In genomic region chr10:42552188-42553063, GRCh38 we compare ENCODE assay signal across 1 cellular context.
TF ChIP-seq lines count a peak whose summit lies in the region.

No MANE protein-coding gene starts in this region.

TF ChIP-seq in H1, 55 proteins besides CTCF, POLR2A, EP300 and RAD21 (continued from another document):
- TF ChIP-seq KDM5A (IDR thresholded peaks at IDR 0.05; ENCODE audit: low read length) (no peak), TEAD4 (IDR thresholded peaks at IDR 0.05; ENCODE audit: low read depth, low read length) (no peak; the same call in 1 of the 2 replicates), CHD7 (IDR thresholded peaks at IDR 0.05; ENCODE audit: insufficient replicate concordance, low read length) (no peak), PHF8 (conservative IDR thresholded peaks at IDR 0.05; ENCODE audit: low read depth, low read length) (peak; percentile 38; the same call in 1 of the 2 replicates), TBP (IDR thresholded peaks at IDR 0.05; ENCODE audit: low read depth, low read length) (peak; percentile 66; the same call in 1 of the 2 replicates)
